21 cellular contexts compared by ENCODE assay signal in genomic region chr9:134230942-134231325, GRCh38.
DNase-seq lines count a peak whose midpoint lies in the region; ATAC-seq and TF ChIP-seq lines count a peak whose summit lies in the region.
"Had no signal": no experiment of that assay in that cellular context is flagged by ENCODE, and none has a peak within 500 bp of the region (broad histone marks: within the 10 kb centered on the region; RNA-seq: fewer than 3 reads in every experiment).

No MANE protein-coding gene starts in this region.

- peaks cover 0 to 6% (median 0%) of the 10 kb centered on the region in 5 experiments for H3K9me3 Mint-ChIP-seq in brain
- H3K9me3 Mint-ChIP-seq: activated naive CD8-positive, alpha-beta T cell treated with anti-CD3 and anti-CD28 coated beads, Interleukin-2, amount 50 U/mL, for 24 hours had no signal

- 63% methylated on average over 7 of the region's 14 CpGs; no CpG with 5 or more reads in 1 of the 2 experiments for WGBS in IMR-90 (ENCODE audit: extremely low coverage in 2 of 2, insufficient read length in 1 of 2), 2 experiments
- 6% methylated on average over 3 of the region's 14 CpGs for WGBS in right lobe of liver (ENCODE audit: insufficient coverage, low coverage, low lambda C conversion rate, missing lambda C conversion rate)

- H3K79me1 ChIP-seq in IMR-90 (ENCODE audit: low read depth in 1 of 2, low read length in 2 of 2), result no peaks in the 10 kb centered on the region

- DNase-seq in IMR-90 (no peak), right lobe of liver (peak in 1 of 3 donors; percentile 37), SIG-M5 treated with dmso at 0.1 percent for 504 hours (lab: John Stamatoyannopoulos, UW; ENCODE audit: unreplicated experiment) (no peak), NCI-H2107 (lab: John Stamatoyannopoulos, UW) (no peak), RPMI8226 (no peak)
- DNase-seq: activated CD4-positive, alpha-beta T cell treated with anti-CD3 and anti-CD28 coated beads, Interleukin-2, amount 50 U/mL, for 1 hour; activated CD8-positive, alpha-beta memory T cell treated with anti-CD3 and anti-CD28 coated beads, Interleukin-2, amount 50 U/mL, for 4 hours; activated naive CD8-positive, alpha-beta T cell treated with anti-CD3 and anti-CD28 coated beads, Interleukin-2, amount 50 U/mL, for 24 hours; COR-L47; dermis blood vessel endothelial cell; foreskin fibroblast; KBM-7; left colon; NCI-H1694 treated with DMSO at 0.1 percent for 48 hours; NCI-H226; PC-9; WERI-Rb-1 had no signal

- 0 out of 2 replicates have a peak overlapping the region, but pooled peaks have one; percentile 23 for H3K27ac ChIP-seq in IMR-90 (ENCODE audit: insufficient read depth, low read length)
- H3K27ac ChIP-seq in right lobe of liver, result peak overlapping the region; percentile 47 to 100 (median 98)
- peak overlapping the region; percentile 76 for H3K27ac ChIP-seq in subcutaneous abdominal adipose tissue (ENCODE audit: low read depth, low read length)
- H3K27ac ChIP-seq: PC-9, SK-N-MC, thoracic aorta, WERI-Rb-1 had no signal

- H3K56ac ChIP-seq in IMR-90 (ENCODE audit: extremely low read depth, insufficient read depth, low read length), result no peak overlapping the region

- peak overlapping the region in 4 of 5 experiments; percentile 48 to 92 (median 62) for H3K27ac Mint-ChIP-seq in brain
- H3K27ac Mint-ChIP-seq: activated naive CD8-positive, alpha-beta T cell treated with anti-CD3 and anti-CD28 coated beads, Interleukin-2, amount 50 U/mL, for 24 hours had no signal

- POLR2A ChIA-PET in IMR-90 (lab: Charles Lee; ENCODE audit: unreplicated experiment), result no interaction called here

- intact Hi-C loops in IMR-90 (cut with micrococcal nuclease), result no loop called here
- intact Hi-C loops in right lobe of liver (cut with DNase I), result no loop called here

- H3K4me3 ChIP-seq in IMR-90 (ENCODE audit: insufficient read depth, low read depth, low read length), result no peak overlapping the region
- H3K4me3 ChIP-seq in right lobe of liver, result peak overlapping the region in 1 of 3 donors; percentile 21
- peak overlapping the region in 3 of 5 donors; percentile 13 to 32 (median 21) for H3K4me3 ChIP-seq in subcutaneous abdominal adipose tissue (ENCODE audit: low read depth in 1 of 5, low read length in 5 of 5)
- H3K4me3 ChIP-seq: PC-9, SK-N-MC, thoracic aorta had no signal

- H3K18ac ChIP-seq in IMR-90 (ENCODE audit: low read depth, low read length), result peak overlapping the region; percentile 16; the same call in 1 of the 2 replicates

- H3K23ac ChIP-seq in IMR-90 (ENCODE audit: low read depth, low read length), result no peak overlapping the region

- H3K9me3 ChIP-seq in IMR-90 (ENCODE audit: control insufficient read depth, insufficient read depth, low read length) (no peaks in the 10 kb centered on the region), right lobe of liver (no peaks in the 10 kb centered on the region), subcutaneous abdominal adipose tissue (ENCODE audit: control insufficient read depth in 5 of 5, low read length in 5 of 5) (no peaks in the 10 kb centered on the region)
- H3K9me3 ChIP-seq: thoracic aorta had no signal

- TF ChIP-seq POLR2A in IMR-90 (IDR thresholded peaks at IDR 0.05; ENCODE audit: low read depth, low read length), result no peak
- no peak for TF ChIP-seq POLR2A in right lobe of liver (IDR thresholded peaks at IDR 0.05)

- H2AK9ac ChIP-seq in IMR-90 (replicated peaks; ENCODE audit: low read depth, low read length, poor library complexity), result no peak overlapping the region

- H2BK15ac ChIP-seq in IMR-90 (ENCODE audit: low read depth, low read length), result no peak overlapping the region; the same call in 2 of the 3 replicates

- H3K27me3 ChIP-seq in IMR-90 (ENCODE audit: control insufficient read depth, insufficient read depth, low read length) (no peaks in the 10 kb centered on the region), right lobe of liver (no peaks in the 10 kb centered on the region), subcutaneous abdominal adipose tissue (ENCODE audit: control insufficient read depth in 5 of 5, insufficient read depth in 4 of 5, low read length in 5 of 5) (peaks cover 0 to 3% (median 0%) of the 10 kb centered on the region in 5 donors)

- peaks cover 13% of the 10 kb centered on the region for H3K4me1 Mint-ChIP-seq in brain
- H3K4me1 Mint-ChIP-seq: activated naive CD8-positive, alpha-beta T cell treated with anti-CD3 and anti-CD28 coated beads, Interleukin-2, amount 50 U/mL, for 24 hours had no signal

- ATAC-seq in IMR-90 (ENCODE audit: low read depth) (no peak), right lobe of liver (peak; percentile 10 to 50 (median 30))
- ATAC-seq: activated naive CD8-positive, alpha-beta T cell treated with anti-CD3 and anti-CD28 coated beads, Interleukin-2, amount 50 U/mL, for 24 hours; left colon had no signal

- peak overlapping the region; percentile 60 for H2BK120ac ChIP-seq in IMR-90 (ENCODE audit: low read depth, low read length)

- H3K4me2 ChIP-seq in IMR-90 (ENCODE audit: low read depth, low read length), result no peak overlapping the region
- H3K4me2 ChIP-seq: PC-9 had no signal

- H3K14ac ChIP-seq in IMR-90 (replicated peaks; ENCODE audit: low read depth, low read length), result no peak overlapping the region

- no peak for TF ChIP-seq CTCF in IMR-90 (conservative IDR thresholded peaks at IDR 0.05; ENCODE audit: low read depth, low read length)
- no peak for TF ChIP-seq CTCF in brain (conservative IDR thresholded peaks at IDR 0.05)
- TF ChIP-seq CTCF in right lobe of liver (IDR thresholded peaks at IDR 0.05), result no peak

- no peak overlapping the region for H3K4me3 Mint-ChIP-seq in brain
- H3K4me3 Mint-ChIP-seq: activated naive CD8-positive, alpha-beta T cell treated with anti-CD3 and anti-CD28 coated beads, Interleukin-2, amount 50 U/mL, for 24 hours had no signal

- H4K8ac ChIP-seq in IMR-90 (ENCODE audit: low read depth in 2 of 2, low read length in 2 of 2), result no peak overlapping the region

- no peak overlapping the region for H3K4ac ChIP-seq in IMR-90 (ENCODE audit: low read depth, low read length)

- H3K4me1 ChIP-seq in IMR-90 (ENCODE audit: control insufficient read depth, insufficient read depth, low read length) (peaks cover 22% of the 10 kb centered on the region), right lobe of liver (peaks cover 0 to 75% (median 22%) of the 10 kb centered on the region in 4 donors), subcutaneous abdominal adipose tissue (ENCODE audit: control insufficient read depth in 5 of 5, insufficient read depth in 5 of 5, low read length in 5 of 5) (peaks cover 10 to 85% (median 69%) of the 10 kb centered on the region in 5 donors)

- no peak overlapping the region for H2BK20ac ChIP-seq in IMR-90 (ENCODE audit: low read depth, low read length)

- BruUV-seq in IMR-90 (replicated peaks; lab: Mats Ljungman, UMichigan), result no TSS peak

- H4K91ac ChIP-seq in IMR-90 (ENCODE audit: insufficient read depth, low read depth, low read length), result peak overlapping the region; percentile 21; the same call in 1 of the 2 replicates

- no peak for TF ChIP-seq RAD21 in IMR-90 (IDR thresholded peaks at IDR 0.05; ENCODE audit: low read length)

- peaks cover 7% of the 10 kb centered on the region for H3K9me1 ChIP-seq in IMR-90 (ENCODE audit: insufficient read depth, low read length)

- H4K20me1 ChIP-seq in IMR-90 (ENCODE audit: insufficient read depth, low read length), result no peaks in the 10 kb centered on the region

- H2AFZ ChIP-seq in IMR-90 (replicated peaks; ENCODE audit: low read length, poor library complexity), result no peak overlapping the region
- H2AFZ ChIP-seq: PC-9 had no signal

- H4K5ac ChIP-seq in IMR-90 (ENCODE audit: low read depth, low read length), result peak overlapping the region; percentile 61

- in situ Hi-C loops in IMR-90 (cut with MboI; ENCODE audit: low sequenced_read_pairs), result no loop called here

- H3K36me3 ChIP-seq in IMR-90 (ENCODE audit: control insufficient read depth, insufficient read depth, low read length) (no peaks in the 10 kb centered on the region), right lobe of liver (no peaks in the 10 kb centered on the region), subcutaneous abdominal adipose tissue (ENCODE audit: control insufficient read depth in 5 of 5, insufficient read depth in 5 of 5, low read length in 5 of 5) (no peaks in the 10 kb centered on the region)
- H3K36me3 ChIP-seq: thoracic aorta, WERI-Rb-1 had no signal

- no peak overlapping the region for H2BK5ac ChIP-seq in IMR-90 (ENCODE audit: low read depth, low read length, poor library complexity, severe bottlenecking)

- CTCF ChIA-PET in IMR-90 (lab: Yijun Ruan, JAX), result no interaction called here

- no peak overlapping the region for H3K9ac ChIP-seq in IMR-90 (ENCODE audit: low read depth, low read length)
- H3K9ac ChIP-seq in subcutaneous abdominal adipose tissue (ENCODE audit: low read length in 5 of 5), result no peak overlapping the region

- H3K27me3 Mint-ChIP-seq in brain, result peaks cover 6% of the 10 kb centered on the region

- no peaks in the 10 kb centered on the region for H3K36me3 Mint-ChIP-seq in brain

- dilution Hi-C loops in IMR-90 (cut with HindIII; ENCODE audit: low sequenced_read_pairs, unreplicated experiment), result no loop called here

- no peak overlapping the region for H2AK5ac ChIP-seq in IMR-90 (ENCODE audit: low read depth, low read length)

TF ChIP-seq in IMR-90, 13 proteins besides CTCF, POLR2A, EP300 and RAD21:
- no peak for TF ChIP-seq RFX5 (IDR thresholded peaks at IDR 0.05; ENCODE audit: low read depth, low read length)
- TF ChIP-seq CEBPB (IDR thresholded peaks at IDR 0.05; ENCODE audit: low read depth, low read length), result no peak
- TF ChIP-seq NFE2L2 (IDR thresholded peaks at IDR 0.05; ENCODE audit: low read depth, low read length), result no peak
- TF ChIP-seq FOS (IDR thresholded peaks at IDR 0.05; ENCODE audit: low read depth, low read length), result no peak
- TF ChIP-seq SMC3 (IDR thresholded peaks at IDR 0.05; ENCODE audit: low read depth, low read length), result no peak
- no peak for TF ChIP-seq MAZ (IDR thresholded peaks at IDR 0.05; ENCODE audit: borderline replicate concordance, low read depth, low read length)
- no peak for TF ChIP-seq BHLHE40 (IDR thresholded peaks at IDR 0.05; ENCODE audit: low read depth, low read length)
- no peak for TF ChIP-seq CHD1 (IDR thresholded peaks at IDR 0.05; ENCODE audit: low read depth, low read length)
- TF ChIP-seq USF2 (IDR thresholded peaks at IDR 0.05; ENCODE audit: low read depth, low read length), result no peak
- TF ChIP-seq MAFK (IDR thresholded peaks at IDR 0.05; ENCODE audit: low read depth, low read length), result no peak
- TF ChIP-seq MXI1 (IDR thresholded peaks at IDR 0.05; ENCODE audit: borderline replicate concordance, low read depth, low read length), result no peak
TF ChIP-seq in IMR-90: peak in this region for 0.

Comparison
In these comparisons a context has a peak if more than half of its experiments do, and no peak if none do; other contexts are left out.
1. H3K27ac ChIP-seq: peak in every context shown above with its lines; median percentile 98 in right lobe of liver; 76 in subcutaneous abdominal adipose tissue; 23 in IMR-90.